In the genomic region with DNA sequence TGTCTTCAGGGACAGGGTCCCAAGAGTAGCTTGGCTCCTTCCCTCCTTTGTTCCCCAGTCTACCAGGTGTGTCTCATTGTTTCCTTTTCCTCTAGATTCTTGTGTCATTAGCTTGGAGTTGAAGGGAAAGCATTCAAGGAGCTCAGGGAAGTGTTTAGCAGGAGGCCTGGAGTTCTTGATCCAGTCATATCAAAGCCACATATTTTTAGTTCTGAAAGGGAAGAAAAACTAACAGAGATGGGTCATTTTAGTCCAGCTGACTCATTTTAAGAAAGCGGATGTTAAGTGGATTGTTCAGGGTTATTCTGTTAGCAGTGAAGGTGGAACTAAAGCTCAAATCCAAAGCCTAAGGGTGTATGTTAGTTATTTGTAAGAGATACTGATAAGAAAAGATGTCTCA, we compare ENCODE assay signal across 1 cellular context.
TF ChIP-seq lines count a peak whose summit lies in the region.

No MANE protein-coding gene starts in this region.

TF ChIP-seq in GM23338, 12 proteins besides CTCF, POLR2A, EP300 and RAD21 (continued from another document):
- TF ChIP-seq, protein P1, sequence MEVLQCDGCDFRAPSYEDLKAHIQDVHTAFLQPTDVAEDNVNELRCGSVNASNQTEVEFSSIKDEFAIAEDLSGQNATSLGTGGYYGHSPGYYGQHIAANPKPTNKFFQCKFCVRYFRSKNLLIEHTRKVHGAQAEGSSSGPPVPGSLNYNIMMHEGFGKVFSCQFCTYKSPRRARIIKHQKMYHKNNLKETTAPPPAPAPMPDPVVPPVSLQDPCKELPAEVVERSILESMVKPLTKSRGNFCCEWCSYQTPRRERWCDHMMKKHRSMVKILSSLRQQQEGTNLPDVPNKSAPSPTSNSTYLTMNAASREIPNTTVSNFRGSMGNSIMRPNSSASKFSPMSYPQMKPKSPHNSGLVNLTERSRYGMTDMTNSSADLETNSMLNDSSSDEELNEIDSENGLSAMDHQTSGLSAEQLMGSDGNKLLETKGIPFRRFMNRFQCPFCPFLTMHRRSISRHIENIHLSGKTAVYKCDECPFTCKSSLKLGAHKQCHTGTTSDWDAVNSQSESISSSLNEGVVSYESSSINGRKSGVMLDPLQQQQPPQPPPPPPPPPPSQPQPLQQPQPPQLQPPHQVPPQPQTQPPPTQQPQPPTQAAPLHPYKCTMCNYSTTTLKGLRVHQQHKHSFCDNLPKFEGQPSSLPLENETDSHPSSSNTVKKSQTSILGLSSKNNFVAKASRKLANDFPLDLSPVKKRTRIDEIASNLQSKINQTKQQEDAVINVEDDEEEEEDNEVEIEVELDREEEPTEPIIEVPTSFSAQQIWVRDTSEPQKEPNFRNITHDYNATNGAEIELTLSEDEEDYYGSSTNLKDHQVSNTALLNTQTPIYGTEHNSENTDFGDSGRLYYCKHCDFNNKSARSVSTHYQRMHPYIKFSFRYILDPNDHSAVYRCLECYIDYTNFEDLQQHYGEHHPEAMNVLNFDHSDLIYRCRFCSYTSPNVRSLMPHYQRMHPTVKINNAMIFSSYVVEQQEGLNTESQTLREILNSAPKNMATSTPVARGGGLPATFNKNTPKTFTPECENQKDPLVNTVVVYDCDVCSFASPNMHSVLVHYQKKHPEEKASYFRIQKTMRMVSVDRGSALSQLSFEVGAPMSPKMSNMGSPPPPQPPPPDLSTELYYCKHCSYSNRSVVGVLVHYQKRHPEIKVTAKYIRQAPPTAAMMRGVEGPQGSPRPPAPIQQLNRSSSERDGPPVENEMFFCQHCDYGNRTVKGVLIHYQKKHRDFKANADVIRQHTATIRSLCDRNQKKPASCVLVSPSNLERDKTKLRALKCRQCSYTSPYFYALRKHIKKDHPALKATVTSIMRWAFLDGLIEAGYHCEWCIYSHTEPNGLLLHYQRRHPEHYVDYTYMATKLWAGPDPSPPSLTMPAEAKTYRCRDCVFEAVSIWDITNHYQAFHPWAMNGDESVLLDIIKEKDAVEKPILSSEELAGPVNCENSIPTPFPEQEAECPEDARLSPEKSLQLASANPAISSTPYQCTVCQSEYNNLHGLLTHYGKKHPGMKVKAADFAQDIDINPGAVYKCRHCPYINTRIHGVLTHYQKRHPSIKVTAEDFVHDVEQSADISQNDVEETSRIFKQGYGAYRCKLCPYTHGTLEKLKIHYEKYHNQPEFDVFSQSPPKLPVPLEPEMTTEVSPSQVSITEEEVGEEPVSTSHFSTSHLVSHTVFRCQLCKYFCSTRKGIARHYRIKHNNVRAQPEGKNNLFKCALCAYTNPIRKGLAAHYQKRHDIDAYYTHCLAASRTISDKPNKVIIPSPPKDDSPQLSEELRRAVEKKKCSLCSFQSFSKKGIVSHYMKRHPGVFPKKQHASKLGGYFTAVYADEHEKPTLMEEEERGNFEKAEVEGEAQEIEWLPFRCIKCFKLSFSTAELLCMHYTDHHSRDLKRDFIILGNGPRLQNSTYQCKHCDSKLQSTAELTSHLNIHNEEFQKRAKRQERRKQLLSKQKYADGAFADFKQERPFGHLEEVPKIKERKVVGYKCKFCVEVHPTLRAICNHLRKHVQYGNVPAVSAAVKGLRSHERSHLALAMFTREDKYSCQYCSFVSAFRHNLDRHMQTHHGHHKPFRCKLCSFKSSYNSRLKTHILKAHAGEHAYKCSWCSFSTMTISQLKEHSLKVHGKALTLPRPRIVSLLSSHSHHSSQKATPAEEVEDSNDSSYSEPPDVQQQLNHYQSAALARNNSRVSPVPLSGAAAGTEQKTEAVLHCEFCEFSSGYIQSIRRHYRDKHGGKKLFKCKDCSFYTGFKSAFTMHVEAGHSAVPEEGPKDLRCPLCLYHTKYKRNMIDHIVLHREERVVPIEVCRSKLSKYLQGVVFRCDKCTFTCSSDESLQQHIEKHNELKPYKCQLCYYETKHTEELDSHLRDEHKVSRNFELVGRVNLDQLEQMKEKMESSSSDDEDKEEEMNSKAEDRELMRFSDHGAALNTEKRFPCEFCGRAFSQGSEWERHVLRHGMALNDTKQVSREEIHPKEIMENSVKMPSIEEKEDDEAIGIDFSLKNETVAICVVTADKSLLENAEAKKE (CRISPR knock-in tag; IDR thresholded peaks at IDR 0.05) = no peak
- no peak for TF ChIP-seq EZH2 (IDR thresholded peaks at IDR 0.05; ENCODE audit: low read depth, unreplicated experiment)
TF ChIP-seq in GM23338: peak in this region for 0.
